19 cellular contexts compared by ENCODE assay signal in the genomic region with DNA sequence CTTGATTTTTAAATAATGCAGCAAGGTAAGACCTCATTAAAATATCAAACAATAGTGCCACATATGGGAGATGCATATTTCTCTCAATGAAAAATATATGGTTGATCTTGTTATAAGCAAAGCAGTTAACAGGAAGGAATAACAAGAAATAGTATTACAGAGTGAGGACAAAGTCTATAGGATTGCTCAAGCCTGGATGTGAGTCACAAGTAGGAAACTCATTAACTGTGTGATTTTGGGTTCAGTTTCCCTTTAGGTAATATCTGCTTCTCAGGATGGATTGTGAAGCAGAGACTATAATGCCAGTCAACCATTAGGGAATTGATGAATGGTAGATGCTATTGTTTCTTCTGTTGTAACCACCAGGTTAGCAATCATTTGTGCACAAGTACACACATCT. TPM values are rescaled to one million over a fixed set of nuclear protein-coding genes. Genes with fewer than 3 reads are reported as not detected.
A peak's percentile ranks its signal among the peaks of the same experiment; 100 is the strongest.
DNase-seq lines count a peak whose midpoint lies in the region; ATAC-seq, FAIRE-seq and TF ChIP-seq lines count a peak whose summit lies in the region.
"Had no signal": no experiment of that assay in that cellular context is flagged by ENCODE, and none has a peak within 500 bp of the region (broad histone marks: within the 10 kb centered on the region; RNA-seq: fewer than 3 reads in every experiment).

No MANE protein-coding gene starts in this region.

- no peaks in the 10 kb centered on the region for H3K79me2 ChIP-seq in PC-3 (ENCODE audit: low read length)

- H3K27me3 ChIP-seq in PC-3 (ENCODE audit: low read length) (peaks cover 47% of the 10 kb centered on the region), small intestine (ENCODE audit: control insufficient read depth in 2 of 2, insufficient read depth in 2 of 2, low read length in 2 of 2) (no peaks in the 10 kb centered on the region)
- H3K27me3 ChIP-seq: BLaER1 treated with 17β-estradiol and CSF1 and Interleukin-3, amounts not matched to agents 10 nM and 100 nM had no signal

- H3K4me3 ChIP-seq in PC-3 (ENCODE audit: low read length): no peak overlapping the region
- no peak overlapping the region for H3K4me3 ChIP-seq in fibroblast of mammary gland (ENCODE audit: control insufficient read depth, low read depth, low read length)
- H3K4me3 ChIP-seq in small intestine (ENCODE audit: low read depth in 1 of 2, low read length in 2 of 2): no peak overlapping the region
- H3K4me3 ChIP-seq: A549; BLaER1 treated with 17β-estradiol and CSF1 and Interleukin-3, amounts not matched to agents 10 nM and 100 nM had no signal

- TF ChIP-seq CTCF in PC-3 (conservative IDR thresholded peaks at IDR 0.05; ENCODE audit: low read depth, low read length) (no peak), fibroblast of mammary gland (conservative IDR thresholded peaks at IDR 0.05; ENCODE audit: control insufficient read depth, insufficient read depth, low read depth, low read length) (no peak), HFFc6 (IDR thresholded peaks at IDR 0.05) (no peak)

- no peak overlapping the region for H2AFZ ChIP-seq in PC-3 (ENCODE audit: low read length)

- CTCF ChIA-PET in PC-3 (lab: Charles Lee): no interaction called here

- H3K4me1 ChIP-seq in PC-3 (ENCODE audit: insufficient read depth, low read length) (no peaks in the 10 kb centered on the region), small intestine (ENCODE audit: control insufficient read depth in 2 of 2, insufficient read depth in 1 of 2, low read depth in 1 of 2, low read length in 1 of 2) (no peaks in the 10 kb centered on the region)
- H3K4me1 ChIP-seq: A549 had no signal

- H3K36me3 ChIP-seq in PC-3 (ENCODE audit: low read depth, low read length) (no peaks in the 10 kb centered on the region), small intestine (ENCODE audit: control insufficient read depth in 2 of 2, insufficient read depth in 2 of 2, low read length in 2 of 2) (no peaks in the 10 kb centered on the region)
- H3K36me3 ChIP-seq: BLaER1 treated with 17β-estradiol and CSF1 and Interleukin-3, amounts not matched to agents 10 nM and 100 nM had no signal

- DNase-seq in SIG-M5 treated with dmso at 0.1 percent for 504 hours (lab: John Stamatoyannopoulos, UW; ENCODE audit: unreplicated experiment) (peak; percentile 13), SIG-M5 (lab: John Stamatoyannopoulos, UW) (no peak), PC-3 (peak; percentile 4), fibroblast of mammary gland (ENCODE audit: low read depth) (peak; percentile 2), small intestine (peak; percentile 76), HFFc6 (no peak), NCI-H2171 treated with DMSO at 0.1 percent for 48 hours (lab: John Stamatoyannopoulos, UW) (no peak)
- DNase-seq: CD8-positive, alpha-beta memory T cell; NCI-H1105 treated with DMSO at 0.1 percent for 48 hours; NCI-H1694 treated with DMSO at 0.1 percent for 48 hours; NCI-H446; NCI-H69; OCI-M1 had no signal

- no peak overlapping the region for H3K4me2 ChIP-seq in PC-3 (ENCODE audit: low read length)
- H3K4me2 ChIP-seq: A549; BLaER1 treated with 17β-estradiol and CSF1 and Interleukin-3, amounts not matched to agents 10 nM and 100 nM; KMS-11 had no signal

- H3K36me3 Mint-ChIP-seq in HFFc6 (ENCODE audit: low read depth): no peaks in the 10 kb centered on the region
- H3K36me3 Mint-ChIP-seq: CD8-positive, alpha-beta memory T cell had no signal

- no peaks in the 10 kb centered on the region for H3K9me2 ChIP-seq in PC-3 (replicated peaks; ENCODE audit: low read length)

- no peaks in the 10 kb centered on the region for H3K27me3 Mint-ChIP-seq in HFFc6 (ENCODE audit: insufficient read depth)
- H3K27me3 Mint-ChIP-seq: CD8-positive, alpha-beta memory T cell had no signal

- no peak overlapping the region for H3K27ac ChIP-seq in PC-3 (ENCODE audit: low read length)
- no peak overlapping the region for H3K27ac ChIP-seq in small intestine (ENCODE audit: low read depth in 1 of 2, low read length in 1 of 2)
- H3K27ac ChIP-seq: A549; BLaER1 treated with 17β-estradiol and CSF1 and Interleukin-3, amounts not matched to agents 10 nM and 100 nM; KMS-11 had no signal

- ATAC-seq in PC-3 (no peak), HG03520 (IDR thresholded peaks at IDR 0.05; ENCODE audit: unreplicated experiment) (no peak)

- H3K27ac Mint-ChIP-seq in HFFc6: no peak overlapping the region
- H3K27ac Mint-ChIP-seq: CD8-positive, alpha-beta memory T cell had no signal

- no peaks in the 10 kb centered on the region for H3F3A ChIP-seq in PC-3 (ENCODE audit: low read length, unreplicated experiment)

- H3K9me3 ChIP-seq in PC-3 (ENCODE audit: low read length): no peaks in the 10 kb centered on the region
- H3K9me3 ChIP-seq in small intestine (ENCODE audit: control insufficient read depth, low read depth): no peaks in the 10 kb centered on the region
- H3K9me3 ChIP-seq: A549; BLaER1 treated with 17β-estradiol and CSF1 and Interleukin-3, amounts not matched to agents 10 nM and 100 nM had no signal

- BruUV-seq in PC-3 (replicated peaks; lab: Mats Ljungman, UMichigan): no TSS peak

- no peaks in the 10 kb centered on the region for H3K4me1 Mint-ChIP-seq in HFFc6 (ENCODE audit: low read depth)
- H3K4me1 Mint-ChIP-seq: CD8-positive, alpha-beta memory T cell had no signal

- POLR2A ChIA-PET in PC-3 (lab: Charles Lee; ENCODE audit: unreplicated experiment): no interaction called here

- no peaks in the 10 kb centered on the region for H3K9me3 Mint-ChIP-seq in HFFc6

- H3K9ac ChIP-seq in PC-3 (ENCODE audit: low read length): no peak overlapping the region
- H3K9ac ChIP-seq: BLaER1 treated with 17β-estradiol and CSF1 and Interleukin-3, amounts not matched to agents 10 nM and 100 nM; KMS-11 had no signal

- H3K4me3 Mint-ChIP-seq in HFFc6: no peak overlapping the region
- H3K4me3 Mint-ChIP-seq: CD8-positive, alpha-beta memory T cell had no signal

- no peak for FAIRE-seq in small intestine (lab: Jason Lieb, UNC)
- FAIRE-seq: A549 had no signal

- intact Hi-C loops in PC-3 (cut with micrococcal nuclease): no loop called here

- H4K20me1 ChIP-seq in PC-3 (ENCODE audit: low read length): no peaks in the 10 kb centered on the region
- H4K20me1 ChIP-seq: BLaER1 treated with 17β-estradiol and CSF1 and Interleukin-3, amounts not matched to agents 10 nM and 100 nM had no signal

RNA-seq across cellular contexts. Expression of a gene that starts 42.9 kb away (rescaled TPM):
- total RNA-seq in PC-3 (2014; rRNA removed): not detected in 2 replicates
- under 1 TPM in 2 of 3 donors, not detected in 1; 0.01 to 0.27 TPM for polyA plus RNA-seq in small intestine
- under 1 TPM; 0.52 to 0.94 (median 0.84) TPM for total RNA-seq in HFFc6 (2021; fragmentation: NEBNext Ultra II Directional; extraction: Animal tissue kit (Norgen Biotek cat#: 25700))
- total RNA-seq: CD8-positive, alpha-beta memory T cell; Daoy; M059J had no signal
- polyA plus RNA-seq: CD8-positive, alpha-beta memory T cell had no signal

Comparison
In these comparisons a context has a peak if more than half of its experiments do, and no peak if none do; other contexts are left out.
1. DNase-seq: peak in SIG-M5 treated with dmso at 0.1 percent for 504 hours (single experiment), PC-3 (single experiment), fibroblast of mammary gland (single experiment) and small intestine (single experiment); none in SIG-M5 (single experiment), HFFc6 (single experiment) and NCI-H2171 treated with DMSO at 0.1 percent for 48 hours (single experiment).